ENCODE assay signal across 8 cellular contexts in genomic region chr10:124791378-124792348, GRCh38. TPM values are rescaled to one million over a fixed set of nuclear protein-coding genes. Genes with fewer than 3 reads are reported as not detected.
A peak's percentile ranks its signal among the peaks of the same experiment; 100 is the strongest.
DNase-seq lines count a peak whose midpoint lies in the region; ATAC-seq and TF ChIP-seq lines count a peak whose summit lies in the region.

TSS of gene EEF1AKMT2 (minus strand) at chr10:124791887. CDS start at chr10:124791833, 54 bp downstream.

- peaks cover 35% of the 10 kb centered on the region for H3K36me3 Mint-ChIP-seq in CD4-positive, alpha-beta T cell (ENCODE audit: low read depth)
- H3K36me3 Mint-ChIP-seq in activated CD4-positive, alpha-beta memory T cell treated with anti-CD3 and anti-CD28 coated beads, Interleukin-2, amount 10 ng/mL, durations not matched to agents 7 days and 5 days (ENCODE audit: low read depth) = peaks cover 20% of the 10 kb centered on the region

- H3K27ac ChIP-seq in CD4-positive, alpha-beta T cell (ENCODE audit: low read depth, low read length) = peak within 1 kb of the TSS; percentile 65
- peak within 1 kb of the TSS; percentile 85 to 96 for H3K27ac ChIP-seq in lung (ENCODE audit: low read depth in 1 of 2, low read length in 1 of 2)

- ATAC-seq in CD4-positive, alpha-beta T cell (ENCODE audit: poor library complexity) = peak; percentile 92
- peak; percentile 89 for ATAC-seq in GM19395 (IDR thresholded peaks at IDR 0.05; ENCODE audit: unreplicated experiment)
- ATAC-seq in HG03558 (IDR thresholded peaks at IDR 0.05; ENCODE audit: extremely low read depth, unreplicated experiment) = peak; percentile 82
- ATAC-seq in lung (ENCODE audit: insufficient read depth, low FRiP score) = peak; percentile 98

- no peaks in the 10 kb centered on the region for H3K9me3 ChIP-seq in CD4-positive, alpha-beta T cell (ENCODE audit: control insufficient read depth, low read length)
- H3K9me3 ChIP-seq in lung (ENCODE audit: control insufficient read depth in 2 of 2, insufficient read depth in 1 of 2, low read length in 1 of 2) = no peaks in the 10 kb centered on the region

- WGBS in lung, 2 donors = 0% methylated on average over 90 of the region's 90 CpGs

- H3K27me3 Mint-ChIP-seq in CD4-positive, alpha-beta T cell = no peaks in the 10 kb centered on the region
- peaks cover 7% of the 10 kb centered on the region for H3K27me3 Mint-ChIP-seq in activated CD4-positive, alpha-beta memory T cell treated with anti-CD3 and anti-CD28 coated beads, Interleukin-2, amount 10 ng/mL, durations not matched to agents 7 days and 5 days

- no peaks in the 10 kb centered on the region for H3K4me1 ChIP-seq in lung (ENCODE audit: control insufficient read depth in 2 of 2, insufficient read depth in 2 of 2, low read length in 2 of 2)

- CTCF ChIA-PET in CD4-positive, alpha-beta T cell (lab: Charles Lee) = interaction anchor here (0.6 to 1.6 kb wide), 2 partner anchors 10 to 24 kb away, joined by 3 to 4 read pairs; partner anchors contain the start of gene ABRAXAS2
- CTCF ChIA-PET in activated CD4-positive, alpha-beta memory T cell treated with anti-CD3 and anti-CD28 coated beads, Interleukin-2, amount 10 ng/mL, durations not matched to agents 7 days and 5 days (lab: Charles Lee) = interaction anchor here (0.7 to 1.2 kb wide), 4 partner anchors 10 to 46 kb away, joined by 3 to 5 read pairs (median 4); partner anchors contain the start of gene ABRAXAS2

- peak within 1 kb of the TSS; percentile 99 for H3K4me3 Mint-ChIP-seq in CD4-positive, alpha-beta T cell
- peak within 1 kb of the TSS; percentile 92 for H3K4me3 Mint-ChIP-seq in activated CD4-positive, alpha-beta memory T cell treated with anti-CD3 and anti-CD28 coated beads, Interleukin-2, amount 10 ng/mL, durations not matched to agents 7 days and 5 days

- H3K27me3 ChIP-seq in CD4-positive, alpha-beta T cell (ENCODE audit: control insufficient read depth, insufficient read depth, low read length) = no peaks in the 10 kb centered on the region
- no peaks in the 10 kb centered on the region for H3K27me3 ChIP-seq in lung (ENCODE audit: control insufficient read depth, insufficient read depth)

- peaks cover 22% of the 10 kb centered on the region for H3K4me1 Mint-ChIP-seq in CD4-positive, alpha-beta T cell (ENCODE audit: low read depth)
- peaks cover 24% of the 10 kb centered on the region for H3K4me1 Mint-ChIP-seq in activated CD4-positive, alpha-beta memory T cell treated with anti-CD3 and anti-CD28 coated beads, Interleukin-2, amount 10 ng/mL, durations not matched to agents 7 days and 5 days

- H3K36me3 ChIP-seq in lung (ENCODE audit: control insufficient read depth in 2 of 2, insufficient read depth in 2 of 2, low read length in 2 of 2) = peaks cover 2 to 4% of the 10 kb centered on the region in 2 donors

- peak within 1 kb of the TSS; percentile 95 for H3K4me3 ChIP-seq in lung

- POLR2A ChIA-PET in CD4-positive, alpha-beta T cell (lab: Charles Lee) = interaction anchor here (0.6 to 2.5 kb wide), 9 partner anchors 9 to 330 kb away, joined by 3 to 37 read pairs (median 5); partner anchors contain the start of genes ABRAXAS2 and LHPP
- POLR2A ChIA-PET in activated CD4-positive, alpha-beta memory T cell treated with anti-CD3 and anti-CD28 coated beads, Interleukin-2, amount 10 ng/mL, durations not matched to agents 7 days and 5 days (lab: Charles Lee) = interaction anchor here (0.9 to 3.5 kb wide), 19 partner anchors 10 to 143 kb away, joined by 3 to 44 read pairs (median 5); partner anchors contain the start of gene ABRAXAS2

- intact Hi-C loops in CD4-positive, alpha-beta T cell (cut with DNase I, micrococcal nuclease) = loop anchor here (1.0 to 10.0 kb wide), 6 partner anchors 9 to 1637 kb away; partner anchors contain the start of genes BUB3 (in 1 of the 2), FAM53B (in 1 of the 2) and LHPP (in 1 of the 2)

- peak; percentile 61 to 83 (median 75) for DNase-seq in CD4-positive, alpha-beta T cell
- DNase-seq in NCI-H82 (lab: John Stamatoyannopoulos, UW) (peak; percentile 93), ecto neural progenitor cell (ENCODE audit: low spot score) (peak; percentile 93), lung (ENCODE audit: low spot score) (peak; percentile 75)
- peak; percentile 86 for DNase-seq in activated CD4-positive, alpha-beta memory T cell treated with anti-CD3 and anti-CD28 coated beads, Interleukin-2, amount 10 ng/mL, durations not matched to agents 7 days and 5 days
- DNase-seq in stimulated activated CD4-positive, alpha-beta T cell treated with anti-CD3 and anti-CD28 coated beads, TNF-alpha, amount 100 ng/mL, for 4 hours (ENCODE audit: low read depth in 3 of 3) = peak; percentile 69 to 78 (median 76)

- TF ChIP-seq CTCF in CD4-positive, alpha-beta T cell (IDR thresholded peaks at IDR 0.05) = no peak
- TF ChIP-seq CTCF in lung (IDR thresholded peaks at IDR 0.05; ENCODE audit: control extremely low read depth, extremely low read depth) = no peak

- H3K9me3 Mint-ChIP-seq in CD4-positive, alpha-beta T cell = no peaks in the 10 kb centered on the region
- H3K9me3 Mint-ChIP-seq in activated CD4-positive, alpha-beta memory T cell treated with anti-CD3 and anti-CD28 coated beads, Interleukin-2, amount 10 ng/mL, durations not matched to agents 7 days and 5 days = no peaks in the 10 kb centered on the region

- peak within 1 kb of the TSS; percentile 92 for H3K27ac Mint-ChIP-seq in CD4-positive, alpha-beta T cell
- H3K27ac Mint-ChIP-seq in activated CD4-positive, alpha-beta memory T cell treated with anti-CD3 and anti-CD28 coated beads, Interleukin-2, amount 10 ng/mL, durations not matched to agents 7 days and 5 days = peak within 1 kb of the TSS; percentile 90

RNA-seq across cellular contexts. Expression of gene EEF1AKMT2, which starts in this region (rescaled TPM):
- 10 to 100 TPM; 14.4 to 16.7 TPM for total RNA-seq in CD4-positive, alpha-beta T cell
- total RNA-seq in activated CD4-positive, alpha-beta memory T cell treated with anti-CD3 and anti-CD28 coated beads, Interleukin-2, amount 10 ng/mL, durations not matched to agents 7 days and 5 days = 10 to 100 TPM; 32.3 to 32.5 TPM
- total RNA-seq in lung = 10 to 100 TPM; 15.1 to 37.9 TPM
- 10 to 100 TPM in 1 of 2 donors, 1 to 10 TPM in 1; 9.0 to 16.8 TPM for polyA plus RNA-seq in lung

Comparison
In these comparisons a context has a peak if more than half of its experiments do, and no peak if none do; other contexts are left out.
1. Peak in every context shown above with its lines: DNase-seq, ATAC-seq, H3K4me3 ChIP-seq and H3K27ac ChIP-seq.